In genomic region chr3:48688032-48688736, GRCh38 we compare ENCODE assay signal across 1 cellular context.
TF ChIP-seq lines count a peak whose summit lies in the region.

No MANE protein-coding gene starts in this region.

TF ChIP-seq in H1, 55 proteins besides CTCF, POLR2A, EP300 and RAD21:
- TF ChIP-seq TEAD4 (IDR thresholded peaks at IDR 0.05; ENCODE audit: low read depth, low read length) (no peak), POLR2AphosphoS5 (IDR thresholded peaks at IDR 0.05; ENCODE audit: low read depth, low read length) (peak; percentile 60; the same call in 1 of the 2 replicates)
